Comparison of ENCODE assay signal across 25 cellular contexts in genomic region chr3:9116351-9116750, GRCh38.
DNase-seq lines count a peak whose midpoint lies in the region; ATAC-seq and TF ChIP-seq lines count a peak whose summit lies in the region.
"Had no signal": no experiment of that assay in that cellular context is flagged by ENCODE, and none has a peak within 500 bp of the region (broad histone marks: within the 10 kb centered on the region; RNA-seq: fewer than 3 reads in every experiment).

No MANE protein-coding gene starts in this region.

- H3K27ac Mint-ChIP-seq in brain: peak overlapping the region; percentile 19 to 90 (median 52)
- H3K27ac Mint-ChIP-seq: CD14-positive monocyte; CD4-positive, alpha-beta memory T cell; CD4-positive, CD25-positive, alpha-beta regulatory T cell; CD8-positive, alpha-beta memory T cell had no signal

- no peaks in the 10 kb centered on the region for H3K27me3 Mint-ChIP-seq in brain
- H3K27me3 Mint-ChIP-seq: CD4-positive, CD25-positive, alpha-beta regulatory T cell; CD8-positive, alpha-beta memory T cell had no signal

- in situ Hi-C loops in KBM-7 (cut with MboI; ENCODE audit: low pct_unique_long_range_greater_than_20kb, low sequenced_read_pairs): no loop called here

- peaks cover 53% of the 10 kb centered on the region for H3K4me1 Mint-ChIP-seq in brain
- H3K4me1 Mint-ChIP-seq: CD8-positive, alpha-beta memory T cell had no signal

- no peak overlapping the region for H3K4me3 Mint-ChIP-seq in brain
- H3K4me3 Mint-ChIP-seq: CD14-positive monocyte; CD4-positive, alpha-beta memory T cell; CD4-positive, CD25-positive, alpha-beta regulatory T cell; CD8-positive, alpha-beta memory T cell had no signal

- H3K9me3 ChIP-seq in WERI-Rb-1 (ENCODE audit: severe bottlenecking): no peaks in the 10 kb centered on the region
- H3K9me3 ChIP-seq: BE2C had no signal

- no peaks in the 10 kb centered on the region for H3K27me3 ChIP-seq in WERI-Rb-1 (ENCODE audit: insufficient read depth, low read depth, severe bottlenecking)
- H3K27me3 ChIP-seq: BE2C, BLaER1 had no signal

- H3K36me3 Mint-ChIP-seq in brain: peaks cover 82% of the 10 kb centered on the region
- H3K36me3 Mint-ChIP-seq: CD14-positive monocyte; CD4-positive, alpha-beta memory T cell had no signal

- peaks cover 5% of the 10 kb centered on the region; the same call in 1 of the 2 replicates for H3K36me3 ChIP-seq in WERI-Rb-1
- H3K36me3 ChIP-seq: BE2C had no signal

- H3K27ac ChIP-seq in WERI-Rb-1 (peak overlapping the region; percentile 35), temporal lobe (ENCODE audit: low read depth, low read length) (peak overlapping the region; percentile 1)
- H3K27ac ChIP-seq: 22Rv1, BLaER1 had no signal

- TF ChIP-seq CTCF in WERI-Rb-1 (IDR thresholded peaks at IDR 0.05; ENCODE audit: low read depth, low read length) (no peak), brain (conservative IDR thresholded peaks at IDR 0.05) (no peak)

- no peak for ATAC-seq in HG03159 (IDR thresholded peaks at IDR 0.05; ENCODE audit: unreplicated experiment)
- ATAC-seq: GM12878 had no signal

- no peak overlapping the region for H3K4me3 ChIP-seq in WERI-Rb-1 (ENCODE audit: low read depth, low read length)
- H3K4me3 ChIP-seq: BLaER1, GM12878 had no signal

- H3K9me3 Mint-ChIP-seq in brain: peaks cover 0 to 16% (median 0%) of the 10 kb centered on the region in 5 experiments
- H3K9me3 Mint-ChIP-seq: CD4-positive, CD25-positive, alpha-beta regulatory T cell; CD8-positive, alpha-beta memory T cell had no signal

- DNase-seq in WERI-Rb-1 (peak; percentile 71), kidney glomerular epithelial cell (lab: John Stamatoyannopoulos, UW) (peak; percentile 14), KBM-7 (no peak)
- DNase-seq in activated CD4-positive, alpha-beta T cell treated with anti-CD3 and anti-CD28 coated beads for 48 hours: no peak
- DNase-seq: ACHN; BE2C; C1 segment of cervical spinal cord; CD4-positive, alpha-beta memory T cell; CD4-positive, CD25-positive, alpha-beta regulatory T cell; CD8-positive, alpha-beta memory T cell; COR-L47; DMS 273 treated with DMSO at 0.1 percent for 48 hours; DMS153; DMS53; DMS79; DND-41; EL; GDM1 had no signal

Comparison
In these comparisons a context has a peak if more than half of its experiments do, and no peak if none do; other contexts are left out.
1. DNase-seq: peak in WERI-Rb-1 (single experiment) and kidney glomerular epithelial cell (single experiment); none in activated CD4-positive, alpha-beta T cell treated with anti-CD3 and anti-CD28 coated beads for 48 hours (single experiment) and KBM-7 (single experiment).